ENCODE assay signal across 15 cellular contexts in genomic region chr19:40621966-40622772, GRCh38. TPM values are rescaled to one million over a fixed set of nuclear protein-coding genes. Genes with fewer than 3 reads are reported as not detected.
DNase-seq lines count a peak whose midpoint lies in the region; ATAC-seq and TF ChIP-seq lines count a peak whose summit lies in the region.
"Had no signal": no experiment of that assay in that cellular context is flagged by ENCODE, and none has a peak within 500 bp of the region (broad histone marks: within the 10 kb centered on the region; RNA-seq: fewer than 3 reads in every experiment).

No MANE protein-coding gene starts in this region.

- no peak for TF ChIP-seq CTCF in gastroesophageal sphincter (IDR thresholded peaks at IDR 0.05)

- no peak overlapping the region for H3K4me3 ChIP-seq in gastroesophageal sphincter

- no peaks in the 10 kb centered on the region for H3K9me3 ChIP-seq in gastroesophageal sphincter

- 80 to 100% methylated on average over 1 to 5 of the region's 24 CpGs for WGBS in gastroesophageal sphincter (ENCODE audit: low coverage in 1 of 2), 2 donors

- peaks cover 18% of the 10 kb centered on the region for H3K4me1 Mint-ChIP-seq in stimulated activated naive CD8-positive, alpha-beta T cell treated with anti-CD3 and anti-CD28 coated beads, Interleukin-15, Interleukin-2, amounts not matched to agents 100 ng/mL and 50 ng/mL, for 24 hours (ENCODE audit: low read depth)
- H3K4me1 Mint-ChIP-seq in stimulated activated naive CD8-positive, alpha-beta T cell treated with anti-CD3 and anti-CD28 coated beads, Interleukin-15, amount 100 ng/mL, for 72 hours, result peaks cover 22% of the 10 kb centered on the region
- peaks cover 29% of the 10 kb centered on the region for H3K4me1 Mint-ChIP-seq in activated T-helper 1 cell treated with anti-CD3 and anti-CD28 coated beads, Interleukin-12 subunit alpha, Interleukin-12 subunit beta, Interleukin-2, Interleukin-4 antibody, amounts not matched to agents 30 ng/mL and 10 ng/mL and 1 ng/mL, durations not matched to agents 14 hours and 24 hours and 36 hours (ENCODE audit: low read depth)

- H3K9me3 Mint-ChIP-seq in stimulated activated naive CD8-positive, alpha-beta T cell treated with anti-CD3 and anti-CD28 coated beads, Interleukin-15, Interleukin-2, amounts not matched to agents 100 ng/mL and 50 ng/mL, for 24 hours, result no peaks in the 10 kb centered on the region
- no peaks in the 10 kb centered on the region for H3K9me3 Mint-ChIP-seq in stimulated activated naive CD8-positive, alpha-beta T cell treated with anti-CD3 and anti-CD28 coated beads, Interleukin-15, amount 100 ng/mL, for 72 hours
- no peaks in the 10 kb centered on the region for H3K9me3 Mint-ChIP-seq in activated T-helper 1 cell treated with anti-CD3 and anti-CD28 coated beads, Interleukin-12 subunit alpha, Interleukin-12 subunit beta, Interleukin-2, Interleukin-4 antibody, amounts not matched to agents 30 ng/mL and 10 ng/mL and 1 ng/mL, durations not matched to agents 14 hours and 24 hours and 36 hours
- H3K9me3 Mint-ChIP-seq: CD8-positive, alpha-beta T cell had no signal

- no peak for TF ChIP-seq EP300 in gastroesophageal sphincter (IDR thresholded peaks at IDR 0.05)

- intact Hi-C loops in activated T-helper 1 cell treated with anti-CD3 and anti-CD28 coated beads, Interleukin-12 subunit alpha, Interleukin-12 subunit beta, Interleukin-2, Interleukin-4 antibody, amounts not matched to agents 30 ng/mL and 10 ng/mL and 1 ng/mL, durations not matched to agents 14 hours and 24 hours and 36 hours (cut with micrococcal nuclease), result no loop called here

- no peak for ATAC-seq in stimulated activated naive CD8-positive, alpha-beta T cell treated with anti-CD3 and anti-CD28 coated beads, Interleukin-15, amount 100 ng/mL, for 72 hours
- ATAC-seq in gastroesophageal sphincter (no peak), GM18517 (IDR thresholded peaks at IDR 0.05; ENCODE audit: unreplicated experiment) (no peak)
- ATAC-seq: CD8-positive, alpha-beta T cell had no signal

- no peak for TF ChIP-seq POLR2A in gastroesophageal sphincter (IDR thresholded peaks at IDR 0.05)

- H3K27me3 ChIP-seq in gastroesophageal sphincter, result no peaks in the 10 kb centered on the region

- H3K36me3 ChIP-seq in gastroesophageal sphincter, result peaks cover 0 to 90% of the 10 kb centered on the region in 2 donors

- peak overlapping the region; percentile 81 for H3K27ac Mint-ChIP-seq in stimulated activated naive CD8-positive, alpha-beta T cell treated with anti-CD3 and anti-CD28 coated beads, Interleukin-15, Interleukin-2, amounts not matched to agents 100 ng/mL and 50 ng/mL, for 24 hours
- peak overlapping the region in 1 of 2 donors; percentile 35 for H3K27ac Mint-ChIP-seq in stimulated activated naive CD8-positive, alpha-beta T cell treated with anti-CD3 and anti-CD28 coated beads, Interleukin-15, amount 100 ng/mL, for 72 hours
- H3K27ac Mint-ChIP-seq in activated T-helper 1 cell treated with anti-CD3 and anti-CD28 coated beads, Interleukin-12 subunit alpha, Interleukin-12 subunit beta, Interleukin-2, Interleukin-4 antibody, amounts not matched to agents 30 ng/mL and 10 ng/mL and 1 ng/mL, durations not matched to agents 14 hours and 24 hours and 36 hours, result peak overlapping the region; percentile 58
- H3K27ac Mint-ChIP-seq: CD8-positive, alpha-beta T cell had no signal

- H3K27ac ChIP-seq in gastroesophageal sphincter, result peak overlapping the region in 3 of 4 donors; percentile 13 to 54 (median 35)

- DNase-seq in stimulated activated naive CD8-positive, alpha-beta T cell treated with anti-CD3 and anti-CD28 coated beads, Interleukin-15, amount 100 ng/mL, for 72 hours, result no peak
- DNase-seq in activated T-helper 1 cell treated with anti-CD3 and anti-CD28 coated beads, Interleukin-12 subunit alpha, Interleukin-12 subunit beta, Interleukin-2, Interleukin-4 antibody, amounts not matched to agents 30 ng/mL and 10 ng/mL and 1 ng/mL, durations not matched to agents 14 hours and 24 hours and 36 hours (ENCODE audit: low spot score), result no peak
- no peak for DNase-seq in SHP77 treated with DMSO at 0.1 percent for 48 hours (lab: John Stamatoyannopoulos, UW)
- no peak for DNase-seq in activated T-cell treated with anti-CD3 and anti-CD28 coated beads, Interleukin-2, amount 50 U/mL, for 48 hours
- DNase-seq: CD8-positive, alpha-beta T cell; DMS79 treated with DMSO at 0.1 percent for 48 hours; GDM1; Kasumi-1; NCI-H1930; NCI-H2171 treated with DMSO at 0.1 percent for 48 hours; NCI-H774; Right ventricle myocardium superior had no signal

- no peaks in the 10 kb centered on the region for H3K27me3 Mint-ChIP-seq in stimulated activated naive CD8-positive, alpha-beta T cell treated with anti-CD3 and anti-CD28 coated beads, Interleukin-15, Interleukin-2, amounts not matched to agents 100 ng/mL and 50 ng/mL, for 24 hours
- no peaks in the 10 kb centered on the region for H3K27me3 Mint-ChIP-seq in stimulated activated naive CD8-positive, alpha-beta T cell treated with anti-CD3 and anti-CD28 coated beads, Interleukin-15, amount 100 ng/mL, for 72 hours
- no peaks in the 10 kb centered on the region for H3K27me3 Mint-ChIP-seq in activated T-helper 1 cell treated with anti-CD3 and anti-CD28 coated beads, Interleukin-12 subunit alpha, Interleukin-12 subunit beta, Interleukin-2, Interleukin-4 antibody, amounts not matched to agents 30 ng/mL and 10 ng/mL and 1 ng/mL, durations not matched to agents 14 hours and 24 hours and 36 hours (ENCODE audit: insufficient read depth)

- peaks cover 0 to 13% (median 0%) of the 10 kb centered on the region in 3 donors for H3K4me1 ChIP-seq in gastroesophageal sphincter

- H3K36me3 Mint-ChIP-seq in stimulated activated naive CD8-positive, alpha-beta T cell treated with anti-CD3 and anti-CD28 coated beads, Interleukin-15, Interleukin-2, amounts not matched to agents 100 ng/mL and 50 ng/mL, for 24 hours (ENCODE audit: low read depth), result peaks cover 72% of the 10 kb centered on the region
- peaks cover 43% of the 10 kb centered on the region for H3K36me3 Mint-ChIP-seq in activated T-helper 1 cell treated with anti-CD3 and anti-CD28 coated beads, Interleukin-12 subunit alpha, Interleukin-12 subunit beta, Interleukin-2, Interleukin-4 antibody, amounts not matched to agents 30 ng/mL and 10 ng/mL and 1 ng/mL, durations not matched to agents 14 hours and 24 hours and 36 hours (ENCODE audit: low read depth)

- no peak overlapping the region for H3K4me3 Mint-ChIP-seq in stimulated activated naive CD8-positive, alpha-beta T cell treated with anti-CD3 and anti-CD28 coated beads, Interleukin-15, Interleukin-2, amounts not matched to agents 100 ng/mL and 50 ng/mL, for 24 hours
- H3K4me3 Mint-ChIP-seq in stimulated activated naive CD8-positive, alpha-beta T cell treated with anti-CD3 and anti-CD28 coated beads, Interleukin-15, amount 100 ng/mL, for 72 hours, result no peak overlapping the region
- no peak overlapping the region for H3K4me3 Mint-ChIP-seq in activated T-helper 1 cell treated with anti-CD3 and anti-CD28 coated beads, Interleukin-12 subunit alpha, Interleukin-12 subunit beta, Interleukin-2, Interleukin-4 antibody, amounts not matched to agents 30 ng/mL and 10 ng/mL and 1 ng/mL, durations not matched to agents 14 hours and 24 hours and 36 hours
- H3K4me3 Mint-ChIP-seq: CD8-positive, alpha-beta T cell had no signal

RNA-seq across cellular contexts. Expression of gene LTBP4, which starts 21.0 kb away (rescaled TPM):
- 107 and 116 TPM in 2 replicates for total RNA-seq in activated T-helper 1 cell treated with anti-CD3 and anti-CD28 coated beads, Interleukin-12 subunit alpha, Interleukin-12 subunit beta, Interleukin-2, Interleukin-4 antibody, amounts not matched to agents 30 ng/mL and 10 ng/mL and 1 ng/mL, durations not matched to agents 14 hours and 24 hours and 36 hours
- 100 to 1,000 TPM; 199 to 369 (median 320) TPM for total RNA-seq in gastroesophageal sphincter

RNA-seq across cellular contexts. Expression of gene SHKBP1, which starts 45.5 kb away (rescaled TPM):
- 102 and 113 TPM in 2 replicates for total RNA-seq in activated T-helper 1 cell treated with anti-CD3 and anti-CD28 coated beads, Interleukin-12 subunit alpha, Interleukin-12 subunit beta, Interleukin-2, Interleukin-4 antibody, amounts not matched to agents 30 ng/mL and 10 ng/mL and 1 ng/mL, durations not matched to agents 14 hours and 24 hours and 36 hours
- total RNA-seq in gastroesophageal sphincter, result 10 to 100 TPM; 30.3 to 50.1 (median 37.7) TPM
